ENCODE assay signal across 11 cellular contexts in genomic region chr6:131023834-131024504, GRCh38. TPM values are rescaled to one million over a fixed set of nuclear protein-coding genes. Genes with fewer than 3 reads are reported as not detected.
DNase-seq lines count a peak whose midpoint lies in the region; ATAC-seq and TF ChIP-seq lines count a peak whose summit lies in the region.
"Had no signal": no experiment of that assay in that cellular context is flagged by ENCODE, and none has a peak within 500 bp of the region (broad histone marks: within the 10 kb centered on the region; RNA-seq: fewer than 3 reads in every experiment).

No MANE protein-coding gene starts in this region.

- POLR2A ChIA-PET in PC-9 (lab: Charles Lee; ENCODE audit: unreplicated experiment) = interaction anchor here (0.6 kb wide), 1 partner anchor 47 kb away, joined by 3 read pairs; no protein-coding TSS in a partner anchor

- H3K4me1 ChIP-seq in PC-9 (replicated peaks; ENCODE audit: insufficient read depth) = peaks cover 9% of the 10 kb centered on the region

- H3K9me2 ChIP-seq in PC-9 (ENCODE audit: insufficient read depth) = no peaks in the 10 kb centered on the region

- H3K4me3 ChIP-seq in PC-9 = no peak overlapping the region; the same call in 1 of the 2 replicates

- H3K4me2 ChIP-seq in PC-9 = peak overlapping the region; percentile 53

- H3K4me3 Mint-ChIP-seq in activated naive CD4-positive, alpha-beta T cell treated with anti-CD3 and anti-CD28 coated beads for 36 hours = no peak overlapping the region
- H3K4me3 Mint-ChIP-seq in stimulated activated naive CD8-positive, alpha-beta T cell treated with anti-CD3 and anti-CD28 coated beads, Interleukin-15, amount 100 ng/mL, for 72 hours = no peak overlapping the region
- H3K4me3 Mint-ChIP-seq: IgD-negative memory B cell had no signal

- peak overlapping the region; percentile 53 for H2AFZ ChIP-seq in PC-9

- DNase-seq in activated naive CD4-positive, alpha-beta T cell treated with anti-CD3 and anti-CD28 coated beads for 36 hours = peak; percentile 7
- DNase-seq in activated naive CD4-positive, alpha-beta T cell treated with Interleukin-2 at 50 U/mL for 16 hours = no peak
- peak in 1 of 2 experiments; percentile 25 for DNase-seq in PC-9
- DNase-seq in stimulated activated naive CD8-positive, alpha-beta T cell treated with anti-CD3 and anti-CD28 coated beads, Interleukin-15, amount 100 ng/mL, for 72 hours = no peak
- DNase-seq in NCI-H187 (lab: John Stamatoyannopoulos, UW) = no peak
- DNase-seq: left cardiac atrium, NCI-H526 had no signal

- H3K4me1 Mint-ChIP-seq in activated naive CD4-positive, alpha-beta T cell treated with anti-CD3 and anti-CD28 coated beads for 36 hours (ENCODE audit: low read depth) = no peaks in the 10 kb centered on the region
- no peaks in the 10 kb centered on the region for H3K4me1 Mint-ChIP-seq in stimulated activated naive CD8-positive, alpha-beta T cell treated with anti-CD3 and anti-CD28 coated beads, Interleukin-15, amount 100 ng/mL, for 72 hours

- no peaks in the 10 kb centered on the region for H4K20me1 ChIP-seq in PC-9 (ENCODE audit: insufficient read depth)

- no peak overlapping the region for H3K27ac Mint-ChIP-seq in activated naive CD4-positive, alpha-beta T cell treated with anti-CD3 and anti-CD28 coated beads for 36 hours
- H3K27ac Mint-ChIP-seq in stimulated activated naive CD8-positive, alpha-beta T cell treated with anti-CD3 and anti-CD28 coated beads, Interleukin-15, amount 100 ng/mL, for 72 hours = no peak overlapping the region
- H3K27ac Mint-ChIP-seq: IgD-negative memory B cell had no signal

- intact Hi-C loops in activated naive CD4-positive, alpha-beta T cell treated with anti-CD3 and anti-CD28 coated beads for 36 hours (cut with micrococcal nuclease) = no loop called here
- intact Hi-C loops in PC-9 (cut with micrococcal nuclease; ENCODE audit: unreplicated experiment) = no loop called here

- peaks cover 10% of the 10 kb centered on the region; the same call in 1 of the 2 replicates for H3F3A ChIP-seq in PC-9 (ENCODE audit: insufficient read depth, low read depth)

- H3K27ac ChIP-seq in PC-9 = peak overlapping the region; percentile 57

- peaks cover 4% of the 10 kb centered on the region for H3K36me3 Mint-ChIP-seq in activated naive CD4-positive, alpha-beta T cell treated with anti-CD3 and anti-CD28 coated beads for 36 hours (ENCODE audit: low read depth)
- H3K36me3 Mint-ChIP-seq: IgD-negative memory B cell had no signal

- H3K27me3 Mint-ChIP-seq in activated naive CD4-positive, alpha-beta T cell treated with anti-CD3 and anti-CD28 coated beads for 36 hours (ENCODE audit: low read depth) = no peaks in the 10 kb centered on the region
- no peaks in the 10 kb centered on the region for H3K27me3 Mint-ChIP-seq in stimulated activated naive CD8-positive, alpha-beta T cell treated with anti-CD3 and anti-CD28 coated beads, Interleukin-15, amount 100 ng/mL, for 72 hours
- H3K27me3 Mint-ChIP-seq: IgD-negative memory B cell had no signal

- H3K79me2 ChIP-seq in PC-9 (ENCODE audit: low read depth) = no peaks in the 10 kb centered on the region

- no TSS peak for BruUV-seq in PC-9 (replicated peaks; lab: Mats Ljungman, UMichigan)

- no peak for TF ChIP-seq CTCF in PC-9 (conservative IDR thresholded peaks at IDR 0.05)

- ATAC-seq in esophagus mucosa (peak; percentile 50), HG02623 (IDR thresholded peaks at IDR 0.05; ENCODE audit: unreplicated experiment) (no peak), HG02840 (IDR thresholded peaks at IDR 0.05; ENCODE audit: low FRiP score, unreplicated experiment) (no peak)
- ATAC-seq in stimulated activated naive CD8-positive, alpha-beta T cell treated with anti-CD3 and anti-CD28 coated beads, Interleukin-15, amount 100 ng/mL, for 72 hours = peak; percentile 54

- no peaks in the 10 kb centered on the region for H3K27me3 ChIP-seq in PC-9 (ENCODE audit: insufficient read depth, low read depth)

- no peaks in the 10 kb centered on the region for H3K36me3 ChIP-seq in PC-9 (ENCODE audit: low read depth)

- no peaks in the 10 kb centered on the region for H3K9me3 Mint-ChIP-seq in activated naive CD4-positive, alpha-beta T cell treated with anti-CD3 and anti-CD28 coated beads for 36 hours
- no peaks in the 10 kb centered on the region for H3K9me3 Mint-ChIP-seq in stimulated activated naive CD8-positive, alpha-beta T cell treated with anti-CD3 and anti-CD28 coated beads, Interleukin-15, amount 100 ng/mL, for 72 hours
- H3K9me3 Mint-ChIP-seq: IgD-negative memory B cell had no signal

- H3K9me3 ChIP-seq in PC-9 (ENCODE audit: insufficient read depth, low read depth) = 0 out of 2 replicates have a peak, but pooled peaks cover 2% of the 10 kb centered on the region

- CTCF ChIA-PET in activated naive CD4-positive, alpha-beta T cell treated with anti-CD3 and anti-CD28 coated beads for 36 hours (lab: Charles Lee) = no interaction called here
- CTCF ChIA-PET in PC-9 (lab: Charles Lee) = interaction anchor here (0.6 kb wide), 1 partner anchor 326 kb away, joined by 3 read pairs; no protein-coding TSS in a partner anchor

RNA-seq across cellular contexts. Expression of gene EPB41L2, which starts 39.1 kb away (rescaled TPM):
- total RNA-seq in activated naive CD4-positive, alpha-beta T cell treated with anti-CD3 and anti-CD28 coated beads for 36 hours = 10 to 100 TPM; 33.5 to 37.7 TPM
- total RNA-seq in PC-9 (2021) (59.1 and 67.4 TPM in 2 replicates), esophagus mucosa (9.1 TPM)

Comparison
In these comparisons a context has a peak if more than half of its experiments do, and no peak if none do; other contexts are left out.
1. ATAC-seq: peak in esophagus mucosa (single experiment) and stimulated activated naive CD8-positive, alpha-beta T cell treated with anti-CD3 and anti-CD28 coated beads, Interleukin-15, amount 100 ng/mL, for 72 hours (single experiment); none in HG02623 (single experiment) and HG02840 (single experiment).